ENCODE assay signal across 9 cellular contexts in the genomic region with DNA sequence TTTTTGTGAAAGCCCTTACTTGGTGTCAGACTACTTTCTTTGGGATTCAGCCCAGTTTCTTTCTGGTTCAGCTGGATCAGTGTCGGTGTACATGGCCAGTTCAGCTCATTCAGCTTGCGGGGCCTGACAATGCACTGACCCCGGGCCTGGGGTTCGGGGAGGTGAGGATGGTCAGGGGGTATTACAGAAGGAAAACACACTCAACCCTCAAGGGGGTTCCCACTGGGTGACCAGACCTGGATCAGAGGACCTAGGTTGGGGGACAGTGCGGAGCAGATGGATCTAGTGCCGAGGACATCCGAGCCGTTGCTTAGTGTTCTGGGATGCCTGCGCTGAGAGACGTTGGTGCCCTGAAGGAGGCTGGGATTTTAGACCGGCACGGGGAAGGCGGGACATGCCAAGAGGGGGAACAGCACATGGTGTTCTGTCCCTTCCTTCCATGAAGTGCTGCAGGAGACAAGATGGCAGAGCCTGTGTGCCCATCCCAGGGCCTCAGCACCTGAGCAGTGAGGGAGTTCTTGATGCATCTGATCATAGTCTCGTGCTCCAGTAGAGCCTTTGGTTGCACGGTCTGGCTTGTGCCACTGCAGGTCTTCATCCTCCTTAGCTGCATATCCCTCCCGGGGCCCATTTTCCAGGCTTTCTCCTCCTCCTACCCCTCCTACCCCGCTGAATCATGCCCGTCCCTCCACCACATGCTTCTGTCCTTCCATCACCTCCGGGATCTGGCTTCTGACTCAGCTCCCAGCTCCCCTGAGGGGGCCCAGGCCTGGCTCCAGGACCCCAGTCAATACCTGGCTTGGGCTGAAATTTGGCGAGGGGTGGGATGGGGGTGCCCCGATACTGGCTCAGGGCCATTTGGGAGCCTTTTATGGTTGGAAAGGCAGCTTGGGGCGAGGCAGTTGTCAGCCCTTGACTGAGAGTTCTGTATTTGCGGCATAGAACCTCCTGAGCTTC. TPM values are rescaled to one million over a fixed set of nuclear protein-coding genes. Genes with fewer than 3 reads are reported as not detected.
A peak's percentile ranks its signal among the peaks of the same experiment; 100 is the strongest.
DNase-seq lines count a peak whose midpoint lies in the region; ATAC-seq and TF ChIP-seq lines count a peak whose summit lies in the region.
"Had no signal": no experiment of that assay in that cellular context is flagged by ENCODE, and none has a peak within 500 bp of the region (broad histone marks: within the 10 kb centered on the region; RNA-seq: fewer than 3 reads in every experiment).

No MANE protein-coding gene starts in this region.

- H3K9me3 ChIP-seq in BLaER1 treated with 17β-estradiol and CSF1 and Interleukin-3, amounts not matched to agents 10 nM and 100 nM (replicated peaks in 1 of 11), result no peaks in the 10 kb centered on the region
- H3K9me3 ChIP-seq in Panc1 (ENCODE audit: control insufficient read depth, insufficient read depth, low read depth, low read length), result no peaks in the 10 kb centered on the region
- no peaks in the 10 kb centered on the region for H3K9me3 ChIP-seq in osteoblast (ENCODE audit: low read depth, low read length)

- peaks cover 38 to 60% (median 48%) of the 10 kb centered on the region in 11 experiments for H3K27me3 ChIP-seq in BLaER1 treated with 17β-estradiol and CSF1 and Interleukin-3, amounts not matched to agents 10 nM and 100 nM
- H3K27me3 ChIP-seq in Panc1 (ENCODE audit: control insufficient read depth, insufficient read depth, low read length) (no peaks in the 10 kb centered on the region), osteoblast (ENCODE audit: insufficient read depth, low read length) (no peaks in the 10 kb centered on the region), GM23338 (ENCODE audit: insufficient read depth) (peaks cover 12% of the 10 kb centered on the region)

- H3K79me2 ChIP-seq in osteoblast (ENCODE audit: insufficient read depth, low read length) (no peaks in the 10 kb centered on the region), GM23338 (replicated peaks; ENCODE audit: insufficient read depth) (no peaks in the 10 kb centered on the region)

- peaks cover 18 to 52% (median 38%) of the 10 kb centered on the region in 10 experiments; a peak in 19 of 20 replicates for H3K4me1 ChIP-seq in BLaER1 treated with 17β-estradiol and CSF1 and Interleukin-3, amounts not matched to agents 10 nM and 100 nM
- H3K4me1 ChIP-seq in Panc1 (ENCODE audit: control insufficient read depth, insufficient read depth, low read length), result peaks cover 7% of the 10 kb centered on the region; the same call in 1 of the 2 replicates
- peaks cover 35% of the 10 kb centered on the region for H3K4me1 ChIP-seq in osteoblast (ENCODE audit: insufficient read depth, low read length)
- H3K4me1 ChIP-seq in GM23338 (ENCODE audit: insufficient read depth), result peaks cover 6% of the 10 kb centered on the region; the same call in 1 of the 2 replicates

- no peaks in the 10 kb centered on the region for H3K36me3 ChIP-seq in BLaER1 treated with 17β-estradiol and CSF1 and Interleukin-3, amounts not matched to agents 10 nM and 100 nM
- no peaks in the 10 kb centered on the region for H3K36me3 ChIP-seq in Panc1 (ENCODE audit: control insufficient read depth, insufficient read depth, low read length)
- H3K36me3 ChIP-seq in osteoblast (ENCODE audit: insufficient read depth, low read length), result peaks cover 51% of the 10 kb centered on the region
- no peaks in the 10 kb centered on the region for H3K36me3 ChIP-seq in GM23338 (ENCODE audit: insufficient read depth)

- in situ Hi-C loops in Panc1 (cut with HindIII; ENCODE audit: low pct_unique_long_range_greater_than_20kb, low sequenced_read_pairs), result no loop called here

- CTCF ChIA-PET in Panc1 (lab: Charles Lee), result interaction anchor here (0.5 kb wide), 1 partner anchor 19 kb away, joined by 3 read pairs; no protein-coding TSS in a partner anchor

- no peak overlapping the region for H3K4me3 Mint-ChIP-seq in activated CD4-positive, alpha-beta T cell treated with anti-CD3 and anti-CD28 coated beads, Interleukin-2, amount 10 ng/mL, durations not matched to agents 24 days and 14 days
- H3K4me3 Mint-ChIP-seq in GM23338, result no peak overlapping the region; the same call in 2 of the 3 replicates
- H3K4me3 Mint-ChIP-seq: activated naive CD4-positive, alpha-beta T cell treated with anti-CD3 and anti-CD28 coated beads, Interleukin-2, amount 50 U/mL, for 24 hours had no signal

- no peaks in the 10 kb centered on the region for H3K36me3 Mint-ChIP-seq in activated CD4-positive, alpha-beta T cell treated with anti-CD3 and anti-CD28 coated beads, Interleukin-2, amount 10 ng/mL, durations not matched to agents 24 days and 14 days (ENCODE audit: low read depth)
- peaks cover 5% of the 10 kb centered on the region; the same call in 2 of the 3 replicates for H3K36me3 Mint-ChIP-seq in GM23338 (ENCODE audit: low read depth)

- no peak for DNase-seq in Panc1 (ENCODE audit: low read depth, low spot score)
- peak; percentile 95 for DNase-seq in fibroblast of mammary gland (ENCODE audit: low read depth)
- DNase-seq in osteoblast (ENCODE audit: insufficient read length, low spot score, missing footprints), result peak; percentile 100
- DNase-seq in activated CD4-positive, alpha-beta T cell treated with anti-CD3 and anti-CD28 coated beads, Interleukin-2, amount 10 ng/mL, durations not matched to agents 24 days and 14 days, result no peak
- no peak for DNase-seq in GM23338 (ENCODE audit: low spot score)

- no peaks in the 10 kb centered on the region for H3K9me2 ChIP-seq in GM23338 (ENCODE audit: insufficient read depth)

- H2AFZ ChIP-seq in osteoblast (ENCODE audit: low read length) (no peak overlapping the region), GM23338 (no peak overlapping the region)

- no peak for TF ChIP-seq CTCF in Panc1 (IDR thresholded peaks at IDR 0.05)
- no peak for TF ChIP-seq CTCF in fibroblast of mammary gland (conservative IDR thresholded peaks at IDR 0.05; ENCODE audit: control insufficient read depth, insufficient read depth, low read depth, low read length)
- no peak for TF ChIP-seq CTCF in osteoblast (IDR thresholded peaks at IDR 0.05; ENCODE audit: extremely low read depth, low read depth, low read length)
- no peak for TF ChIP-seq CTCF in GM23338 (conservative IDR thresholded peaks at IDR 0.05; ENCODE audit: low read depth in 2 of 2)

- no peak overlapping the region for H3K9ac ChIP-seq in BLaER1 treated with 17β-estradiol and CSF1 and Interleukin-3, amounts not matched to agents 10 nM and 100 nM

- POLR2A ChIA-PET in Panc1 (lab: Charles Lee), result no interaction called here

- peaks cover 0 to 23% (median 18%) of the 10 kb centered on the region in 11 experiments; a peak in 16 of 22 replicates for H4K20me1 ChIP-seq in BLaER1 treated with 17β-estradiol and CSF1 and Interleukin-3, amounts not matched to agents 10 nM and 100 nM
- H4K20me1 ChIP-seq in osteoblast (ENCODE audit: insufficient read depth, low read length), result no peaks in the 10 kb centered on the region
- H4K20me1 ChIP-seq in GM23338 (replicated peaks; ENCODE audit: insufficient read depth), result no peaks in the 10 kb centered on the region; the same call in 1 of the 2 replicates

- ATAC-seq in Panc1 (peak; percentile 67), HG03442 (IDR thresholded peaks at IDR 0.05; ENCODE audit: unreplicated experiment) (no peak), GM23338 (no peak), HG03025 (IDR thresholded peaks at IDR 0.05; ENCODE audit: low FRiP score, unreplicated experiment) (no peak)

- no peak overlapping the region for H3K27ac Mint-ChIP-seq in activated CD4-positive, alpha-beta T cell treated with anti-CD3 and anti-CD28 coated beads, Interleukin-2, amount 10 ng/mL, durations not matched to agents 24 days and 14 days
- H3K27ac Mint-ChIP-seq in GM23338, result no peak overlapping the region
- H3K27ac Mint-ChIP-seq: activated naive CD4-positive, alpha-beta T cell treated with anti-CD3 and anti-CD28 coated beads, Interleukin-2, amount 50 U/mL, for 24 hours had no signal

- H3K4me1 Mint-ChIP-seq in activated CD4-positive, alpha-beta T cell treated with anti-CD3 and anti-CD28 coated beads, Interleukin-2, amount 10 ng/mL, durations not matched to agents 24 days and 14 days, result no peaks in the 10 kb centered on the region
- peaks cover 20% of the 10 kb centered on the region for H3K4me1 Mint-ChIP-seq in GM23338

- H3F3A ChIP-seq in GM23338 (replicated peaks; ENCODE audit: low read depth), result 0 out of 2 replicates have a peak, but pooled peaks cover 4% of the 10 kb centered on the region

- no peak overlapping the region for H3K4me3 ChIP-seq in BLaER1 treated with 17β-estradiol and CSF1 and Interleukin-3, amounts not matched to agents 10 nM and 100 nM
- H3K4me3 ChIP-seq in Panc1 (ENCODE audit: low read depth in 2 of 2, low read length in 2 of 2) (no peak overlapping the region), fibroblast of mammary gland (ENCODE audit: control insufficient read depth, low read depth, low read length) (no peak overlapping the region), osteoblast (ENCODE audit: insufficient read depth, low read length) (peak overlapping the region; percentile 39), GM23338 (no peak overlapping the region)

- H3K27ac ChIP-seq in BLaER1 treated with 17β-estradiol and CSF1 and Interleukin-3, amounts not matched to agents 10 nM and 100 nM, result no peak overlapping the region
- no peak overlapping the region for H3K27ac ChIP-seq in Panc1 (ENCODE audit: low read length)
- peak overlapping the region; percentile 88 for H3K27ac ChIP-seq in osteoblast (ENCODE audit: low read depth, low read length)
- no peak overlapping the region for H3K27ac ChIP-seq in GM23338 (ENCODE audit: low read depth)

- H3K4me2 ChIP-seq in BLaER1 treated with 17β-estradiol and CSF1 and Interleukin-3, amounts not matched to agents 10 nM and 100 nM, result peak overlapping the region in 8 of 11 experiments; percentile 5 to 49 (median 30); a peak in 8 of 22 replicates
- H3K4me2 ChIP-seq in osteoblast (ENCODE audit: insufficient read depth, low read length) (peak overlapping the region; percentile 79), GM23338 (no peak overlapping the region)

- no TSS peak for BruUV-seq in Panc1 (replicated peaks; lab: Mats Ljungman, UMichigan)

- no peaks in the 10 kb centered on the region for H3K9me3 Mint-ChIP-seq in activated CD4-positive, alpha-beta T cell treated with anti-CD3 and anti-CD28 coated beads, Interleukin-2, amount 10 ng/mL, durations not matched to agents 24 days and 14 days
- no peaks in the 10 kb centered on the region for H3K9me3 Mint-ChIP-seq in GM23338
- H3K9me3 Mint-ChIP-seq: activated naive CD4-positive, alpha-beta T cell treated with anti-CD3 and anti-CD28 coated beads, Interleukin-2, amount 50 U/mL, for 24 hours had no signal

- H3K27me3 Mint-ChIP-seq in activated CD4-positive, alpha-beta T cell treated with anti-CD3 and anti-CD28 coated beads, Interleukin-2, amount 10 ng/mL, durations not matched to agents 24 days and 14 days, result peaks cover 21% of the 10 kb centered on the region
- H3K27me3 Mint-ChIP-seq in GM23338 (ENCODE audit: insufficient read depth, low read depth, poor library complexity), result peaks cover 24% of the 10 kb centered on the region

- intact Hi-C loops in Panc1 (cut with micrococcal nuclease; ENCODE audit: unreplicated experiment), result no loop called here
- intact Hi-C loops in activated CD4-positive, alpha-beta T cell treated with anti-CD3 and anti-CD28 coated beads, Interleukin-2, amount 10 ng/mL, durations not matched to agents 24 days and 14 days (cut with micrococcal nuclease), result no loop called here

RNA-seq across cellular contexts. Expression of a gene that starts 18.0 kb away (rescaled TPM):
- total RNA-seq in Panc1 (2021; ENCODE audit: unreplicated experiment) (3.4 TPM), osteoblast (24.2 and 26.4 TPM in 2 replicates)
- 2.7 TPM for polyA plus RNA-seq in Panc1 (2012; ENCODE audit: insufficient read length)
- 0.07 TPM in 1 of 2 replicates, not detected in the other for total RNA-seq in activated CD4-positive, alpha-beta T cell treated with anti-CD3 and anti-CD28 coated beads, Interleukin-2, amount 10 ng/mL, durations not matched to agents 24 days and 14 days
- total RNA-seq in GM23338 (2014; rRNA removed; shearing (Covaris generic)), result 32.4 and 32.6 TPM in 2 replicates
- 12.6 and 12.9 TPM in 2 replicates for polyA plus RNA-seq in GM23338 (2016; fragmentation: Nextera tagmentation; extraction: Ambion mirVana)

RNA-seq across cellular contexts. Expression of a gene that starts 34.5 kb away (rescaled TPM):
- total RNA-seq in Panc1 (2021; ENCODE audit: unreplicated experiment) (0.69 TPM), osteoblast (0.72 and 1.2 TPM in 2 replicates)
- polyA plus RNA-seq in Panc1 (2012; ENCODE audit: insufficient read length), result 0.19 TPM
- not detected in 2 replicates for total RNA-seq in activated CD4-positive, alpha-beta T cell treated with anti-CD3 and anti-CD28 coated beads, Interleukin-2, amount 10 ng/mL, durations not matched to agents 24 days and 14 days
- 2.0 and 6.1 TPM in 2 replicates for total RNA-seq in GM23338 (2014; rRNA removed; shearing (Covaris generic))
- polyA plus RNA-seq in GM23338 (2016; fragmentation: Nextera tagmentation; extraction: Ambion mirVana), result 1.0 and 1.3 TPM in 2 replicates

RNA-seq across cellular contexts. Expression of a gene that starts 46.1 kb away (rescaled TPM):
- total RNA-seq in Panc1 (2021; ENCODE audit: unreplicated experiment) (66.2 TPM), osteoblast (46.0 and 46.3 TPM in 2 replicates)
- polyA plus RNA-seq in Panc1 (2012; ENCODE audit: insufficient read length), result 91.4 TPM
- 45.5 and 46.0 TPM in 2 replicates for total RNA-seq in activated CD4-positive, alpha-beta T cell treated with anti-CD3 and anti-CD28 coated beads, Interleukin-2, amount 10 ng/mL, durations not matched to agents 24 days and 14 days
- total RNA-seq in GM23338 (2014; rRNA removed; shearing (Covaris generic)), result 33.8 and 37.3 TPM in 2 replicates
- 25.2 and 27.0 TPM in 2 replicates for polyA plus RNA-seq in GM23338 (2016; fragmentation: Nextera tagmentation; extraction: Ambion mirVana)

Comparison
In these comparisons a context has a peak if more than half of its experiments do, and no peak if none do; other contexts are left out.
1. DNase-seq: peak in fibroblast of mammary gland (single experiment) and osteoblast (single experiment); none in Panc1 (single experiment), activated CD4-positive, alpha-beta T cell treated with anti-CD3 and anti-CD28 coated beads, Interleukin-2, amount 10 ng/mL, durations not matched to agents 24 days and 14 days (single experiment) and GM23338 (single experiment).